Comparison of ENCODE assay signal across 25 cellular contexts in genomic region chr20:62225820-62226635, GRCh38. TPM values are rescaled to one million over a fixed set of nuclear protein-coding genes. Genes with fewer than 3 reads are reported as not detected.
DNase-seq lines count a peak whose midpoint lies in the region; ATAC-seq, FAIRE-seq and TF ChIP-seq lines count a peak whose summit lies in the region.
"Had no signal": no experiment of that assay in that cellular context is flagged by ENCODE, and none has a peak within 500 bp of the region (broad histone marks: within the 10 kb centered on the region; RNA-seq: fewer than 3 reads in every experiment).

No MANE protein-coding gene starts in this region.

- H3K4me2 ChIP-seq in HepG2 (ENCODE audit: low read depth, low read length) = no peak overlapping the region
- no peak overlapping the region for H3K4me2 ChIP-seq in neuronal stem cell (ENCODE audit: insufficient read depth, low read length, poor library complexity, severe bottlenecking)
- H3K4me2 ChIP-seq: A549 had no signal

- peak overlapping the region; percentile 76 for H3K18ac ChIP-seq in neuronal stem cell (ENCODE audit: low read length)

- no peak overlapping the region for H3K23ac ChIP-seq in neuronal stem cell (ENCODE audit: low read depth, low read length, poor library complexity)

- no peak overlapping the region for H2AK5ac ChIP-seq in neuronal stem cell (ENCODE audit: low read depth, low read length)

- CTCF ChIA-PET in HepG2 (lab: Yijun Ruan, JAX; ENCODE audit: low intra/inter-chr PET ratio, low total read pairs) = no interaction called here

- H3K4me3 ChIP-seq in HepG2 (replicated peaks in 1 of 3; ENCODE audit: insufficient read depth in 1 of 3, low read depth in 2 of 3, low read length in 3 of 3) (no peak overlapping the region), right lobe of liver (no peak overlapping the region), neuronal stem cell (ENCODE audit: low read length in 2 of 2) (no peak overlapping the region)
- H3K4me3 ChIP-seq: A549, GM23248 had no signal

- H4K20me1 ChIP-seq in HepG2 (ENCODE audit: insufficient read depth, low read length) = peaks cover 20% of the 10 kb centered on the region; the same call in 1 of the 2 replicates

- no peak overlapping the region for H2BK5ac ChIP-seq in neuronal stem cell (ENCODE audit: low read length)

- no peak for TF ChIP-seq POLR2A in HepG2 (IDR thresholded peaks at IDR 0.05; ENCODE audit: insufficient read depth in 1 of 2, low read depth in 2 of 2, low read length in 2 of 2)
- TF ChIP-seq POLR2A in right lobe of liver (IDR thresholded peaks at IDR 0.05) = no peak

- H4K8ac ChIP-seq in neuronal stem cell (ENCODE audit: low read depth, low read length) = no peak overlapping the region

- 33% methylated on average over 17 of the region's 17 CpGs for whole genome bisulfite sequencing in HepG2 (ENCODE audit: low lambda C conversion rate)
- WGBS in right lobe of liver (ENCODE audit: insufficient coverage, low coverage, low lambda C conversion rate, missing lambda C conversion rate) = 68% methylated on average over 9 of the region's 17 CpGs
- no CpG with 5 or more reads among the region's 17 CpGs for WGBS in neuronal stem cell (ENCODE audit: extremely low coverage in 2 of 2, insufficient read length in 2 of 2, insufficient replicate concordance in 1 of 2), 2 donors

- H3K9ac ChIP-seq in HepG2 (ENCODE audit: insufficient read depth, low read depth, low read length) (no peak overlapping the region), neuronal stem cell (ENCODE audit: low read depth, low read length, poor library complexity) (no peak overlapping the region)
- H3K9ac ChIP-seq: GM23248 had no signal

- ATAC-seq in HepG2 (no peak), right lobe of liver (no peak), esophagus mucosa (no peak), HG03342 (IDR thresholded peaks at IDR 0.05; ENCODE audit: unreplicated experiment) (no peak), GM18520 (IDR thresholded peaks at IDR 0.05; ENCODE audit: unreplicated experiment) (no peak)
- ATAC-seq: CD8-positive, alpha-beta T cell; HCT116 had no signal

- H2BK12ac ChIP-seq in neuronal stem cell (ENCODE audit: low read length) = no peak overlapping the region

- no peak for TF ChIP-seq EP300 in HepG2 (IDR thresholded peaks at IDR 0.05; ENCODE audit: low read depth in 2 of 2, low read length in 2 of 2)
- no peak for TF ChIP-seq EP300 in HepG2 (CRISPR knock-in tag; IDR thresholded peaks at IDR 0.05; ENCODE audit: borderline replicate concordance)

- FAIRE-seq in HepG2 (lab: Jason Lieb, UNC) = no peak
- FAIRE-seq in HTR-8/SVneo (lab: Jason Lieb, UNC) = peak; percentile 79
- FAIRE-seq: A549, G401.6, GM12892, GM19239 had no signal

- POLR2A ChIA-PET in HepG2 (lab: Yijun Ruan, JAX) = no interaction called here

- H3K14ac ChIP-seq in neuronal stem cell (ENCODE audit: low read length) = no peak overlapping the region

- H3K9me3 ChIP-seq in HepG2 (ENCODE audit: low read length) (no peaks in the 10 kb centered on the region), right lobe of liver (no peaks in the 10 kb centered on the region), neuronal stem cell (replicated peaks in 1 of 2; ENCODE audit: control insufficient read depth in 2 of 2, insufficient read depth in 1 of 2, low read depth in 1 of 2, low read length in 2 of 2) (peaks cover 0 to 7% of the 10 kb centered on the region in 2 donors)
- H3K9me3 ChIP-seq: A549, BE2C had no signal

- H2BK120ac ChIP-seq in neuronal stem cell (ENCODE audit: low read depth, low read length) = no peak overlapping the region

- H3K27me3 ChIP-seq in HepG2 (ENCODE audit: control insufficient read depth in 1 of 2, insufficient read depth in 2 of 2, low read length in 2 of 2) = peaks cover 51 to 82% of the 10 kb centered on the region in 2 experiments
- no peaks in the 10 kb centered on the region for H3K27me3 ChIP-seq in right lobe of liver
- H3K27me3 ChIP-seq in neuronal stem cell (ENCODE audit: control insufficient read depth in 3 of 3, insufficient read depth in 3 of 3, low read depth in 1 of 3, low read length in 3 of 3) = peaks cover 2 to 69% (median 11%) of the 10 kb centered on the region in 3 experiments

- H2BK15ac ChIP-seq in neuronal stem cell (ENCODE audit: low read length) = no peak overlapping the region

- in situ Hi-C loops in HepG2 (cut with HindIII; ENCODE audit: extremely low pct_ligation_motif_present, low pct_unique_long_range_greater_than_20kb) = no loop called here

- no peaks in the 10 kb centered on the region for H3K36me3 ChIP-seq in HepG2 (replicated peaks in 1 of 2; ENCODE audit: control insufficient read depth in 1 of 2, insufficient read depth in 2 of 2, low read length in 2 of 2)
- no peaks in the 10 kb centered on the region for H3K36me3 ChIP-seq in right lobe of liver
- no peaks in the 10 kb centered on the region for H3K36me3 ChIP-seq in neuronal stem cell (replicated peaks in 1 of 2; ENCODE audit: control insufficient read depth in 2 of 2, insufficient read depth in 2 of 2, low read length in 2 of 2)
- H3K36me3 ChIP-seq: BE2C had no signal

- no peaks in the 10 kb centered on the region for H3K79me1 ChIP-seq in neuronal stem cell (ENCODE audit: low read depth, low read length)

- H3K79me2 ChIP-seq in HepG2 (ENCODE audit: insufficient read depth, low read length) = no peaks in the 10 kb centered on the region

- no peak for TF ChIP-seq RAD21 in HepG2 (CRISPR knock-in tag; IDR thresholded peaks at IDR 0.05)

- intact Hi-C loops in HepG2 (cut with micrococcal nuclease; ENCODE audit: unreplicated experiment) (no loop called here), right lobe of liver (cut with DNase I) (no loop called here)

- H4K91ac ChIP-seq in neuronal stem cell (ENCODE audit: low read depth, low read length, poor library complexity) = no peak overlapping the region

- H3K4ac ChIP-seq in neuronal stem cell (ENCODE audit: low read length) = no peak overlapping the region

- BruUV-seq in HepG2 (replicated peaks; lab: Mats Ljungman, UMichigan) = no TSS peak

- no peak for DNase-seq in HepG2 (ENCODE audit: low spot score)
- no peak for DNase-seq in right lobe of liver
- no peak for DNase-seq in HTR-8/SVneo (ENCODE audit: insufficient read length, low spot score)
- DNase-seq in neuronal stem cell (ENCODE audit: low spot score) = no peak
- DNase-seq: 8988T; ACHN; AML-193; BE2C; Caco-2; CD4-positive, CD25-positive, alpha-beta regulatory T cell; CD8-positive, alpha-beta T cell; DMS153; DND-41; GM23248; H9; HFFc6 had no signal

- H3K4me1 ChIP-seq in HepG2 (ENCODE audit: insufficient read depth, low read length) (peaks cover 24% of the 10 kb centered on the region), right lobe of liver (no peaks in the 10 kb centered on the region), neuronal stem cell (ENCODE audit: control insufficient read depth in 2 of 2, insufficient read depth in 1 of 2, low read depth in 1 of 2, low read length in 2 of 2) (peaks cover 9 to 11% of the 10 kb centered on the region in 2 donors)
- H3K4me1 ChIP-seq: A549 had no signal

- H3K27ac ChIP-seq in HepG2 (ENCODE audit: extremely low read length, insufficient read depth, low read length) (no peak overlapping the region), right lobe of liver (no peak overlapping the region), neuronal stem cell (replicated peaks; ENCODE audit: low read length) (no peak overlapping the region)
- H3K27ac ChIP-seq: A549, GM23248 had no signal

- TF ChIP-seq CTCF in HepG2 (CRISPR knock-in tag; IDR thresholded peaks at IDR 0.05) (no peak), right lobe of liver (IDR thresholded peaks at IDR 0.05) (no peak)

- H2AFZ ChIP-seq in HepG2 (ENCODE audit: low read length) (no peak overlapping the region), neuronal stem cell (ENCODE audit: low read length) (no peak overlapping the region)
- H2AFZ ChIP-seq: GM23248 had no signal

RNA-seq across cellular contexts. Expression of gene HRH3, which starts 6.0 kb away (rescaled TPM):
- total RNA-seq in HepG2 (2016; rRNA removed; fragmentation: Illumina TruSeq; extraction: Trizol) (0.10 and 0.18 TPM in 2 replicates), right lobe of liver (not detected), esophagus mucosa (not detected)
- 0.10 TPM in 1 of 2 replicates, not detected in the other for total RNA-seq in HepG2 (2016; cell fraction: cytosol; rRNA removed; fragmentation: Illumina TruSeq; extraction: Trizol; ENCODE audit: low read depth)
- 0.06 TPM in 1 of 2 replicates, not detected in the other for total RNA-seq in HepG2 (2016; cell fraction: insoluble cytoplasmic fraction; rRNA removed; fragmentation: Illumina TruSeq; extraction: Trizol)
- total RNA-seq in HepG2 (2016; cell fraction: membrane; rRNA removed; fragmentation: Illumina TruSeq; extraction: Trizol) = 0.12 and 0.14 TPM in 2 replicates
- total RNA-seq in HepG2 (2016; cell fraction: nucleus; rRNA removed; fragmentation: Illumina TruSeq; extraction: Trizol) = not detected in 2 replicates
- not detected in 2 replicates for polyA plus RNA-seq in HepG2 (2011; rRNA removed)
- polyA plus RNA-seq in HepG2 (2011; cell fraction: cytosol; rRNA removed) = not detected in 2 replicates
- not detected in 2 replicates for polyA plus RNA-seq in HepG2 (2011; cell fraction: nucleus; rRNA removed)
- polyA plus RNA-seq in HepG2 (2012) = 0.08 TPM in 1 of 2 replicates, not detected in the other
- 0.08 TPM in 1 of 2 replicates, not detected in the other for polyA plus RNA-seq in HepG2 (2016; cell fraction: cytosol; fragmentation: Illumina TruSeq; extraction: Trizol; ENCODE audit: low read depth)
- polyA plus RNA-seq in HepG2 (2016; cell fraction: insoluble cytoplasmic fraction; fragmentation: Illumina TruSeq; extraction: Trizol; ENCODE audit: low read depth) = 0.34 TPM in 1 of 2 replicates, not detected in the other
- 0.17 TPM in 2 replicates for polyA plus RNA-seq in HepG2 (2016; cell fraction: membrane; fragmentation: Illumina TruSeq; extraction: Trizol; ENCODE audit: low read depth)
- polyA plus RNA-seq in HepG2 (2016; cell fraction: nucleus; fragmentation: Illumina TruSeq; extraction: Trizol; ENCODE audit: insufficient read depth, low read depth) = not detected in 2 replicates
- polyA minus RNA-seq in HepG2 (2011; rRNA and poly(A)+ RNA removed; ENCODE audit: low replicate concordance) = not detected in 2 replicates
- not detected in 2 replicates for polyA minus RNA-seq in HepG2 (2011; cell fraction: cytosol; rRNA and poly(A)+ RNA removed)
- not detected in 2 replicates for polyA minus RNA-seq in HepG2 (2011; cell fraction: nucleus; rRNA and poly(A)+ RNA removed)
- 1.4 TPM for polyA plus RNA-seq in neuronal stem cell (2013, experiment 1 of 2)
- polyA plus RNA-seq in neuronal stem cell (2013, experiment 2 of 2) = 1.4 TPM
- total RNA-seq: Caco-2; CD4-positive, CD25-positive, alpha-beta regulatory T cell; CD8-positive, alpha-beta T cell; GM23248; H4; HFFc6 had no signal
- polyA plus RNA-seq: A549; CD4-positive, CD25-positive, alpha-beta regulatory T cell; GM23248 had no signal

RNA-seq across cellular contexts. Expression of gene OSBPL2, which starts 12.3 kb away (rescaled TPM):
- 37.4 and 41.5 TPM in 2 replicates for total RNA-seq in HepG2 (2016; rRNA removed; fragmentation: Illumina TruSeq; extraction: Trizol)
- 19.3 and 19.7 TPM in 2 replicates for total RNA-seq in HepG2 (2016; cell fraction: cytosol; rRNA removed; fragmentation: Illumina TruSeq; extraction: Trizol; ENCODE audit: low read depth)
- total RNA-seq in HepG2 (2016; cell fraction: insoluble cytoplasmic fraction; rRNA removed; fragmentation: Illumina TruSeq; extraction: Trizol) = 37.3 and 39.8 TPM in 2 replicates
- 18.5 and 19.9 TPM in 2 replicates for total RNA-seq in HepG2 (2016; cell fraction: membrane; rRNA removed; fragmentation: Illumina TruSeq; extraction: Trizol)
- total RNA-seq in HepG2 (2016; cell fraction: nucleus; rRNA removed; fragmentation: Illumina TruSeq; extraction: Trizol) = 31.6 and 31.7 TPM in 2 replicates
- polyA plus RNA-seq in HepG2 (2011; rRNA removed) = 18.5 and 20.5 TPM in 2 replicates
- 11.8 and 12.2 TPM in 2 replicates for polyA plus RNA-seq in HepG2 (2011; cell fraction: cytosol; rRNA removed)
- polyA plus RNA-seq in HepG2 (2011; cell fraction: nucleus; rRNA removed) = 64.3 and 72.2 TPM in 2 replicates
- polyA plus RNA-seq in HepG2 (2012) = 29.8 and 30.8 TPM in 2 replicates
- polyA plus RNA-seq in HepG2 (2016; cell fraction: cytosol; fragmentation: Illumina TruSeq; extraction: Trizol; ENCODE audit: low read depth) = 3.5 and 4.8 TPM in 2 replicates
- 31.7 and 35.2 TPM in 2 replicates for polyA plus RNA-seq in HepG2 (2016; cell fraction: insoluble cytoplasmic fraction; fragmentation: Illumina TruSeq; extraction: Trizol; ENCODE audit: low read depth)
- 9.5 and 9.7 TPM in 2 replicates for polyA plus RNA-seq in HepG2 (2016; cell fraction: membrane; fragmentation: Illumina TruSeq; extraction: Trizol; ENCODE audit: low read depth)
- polyA plus RNA-seq in HepG2 (2016; cell fraction: nucleus; fragmentation: Illumina TruSeq; extraction: Trizol; ENCODE audit: insufficient read depth, low read depth) = 69.1 and 71.6 TPM in 2 replicates
- polyA minus RNA-seq in HepG2 (2011; rRNA and poly(A)+ RNA removed; ENCODE audit: low replicate concordance) = 28.3 and 39.1 TPM in 2 replicates
- 11.3 and 14.2 TPM in 2 replicates for polyA minus RNA-seq in HepG2 (2011; cell fraction: cytosol; rRNA and poly(A)+ RNA removed)
- polyA minus RNA-seq in HepG2 (2011; cell fraction: nucleus; rRNA and poly(A)+ RNA removed) = 62.2 and 69.3 TPM in 2 replicates
- total RNA-seq in right lobe of liver = 10 to 100 TPM; 15.6 to 27.8 (median 21.2) TPM
- polyA plus RNA-seq in neuronal stem cell (2013, experiment 1 of 2) = 23.2 TPM
- 23.6 TPM for polyA plus RNA-seq in neuronal stem cell (2013, experiment 2 of 2)
- total RNA-seq in esophagus mucosa = 58.5 TPM

RNA-seq across cellular contexts. Expression of gene MTG2, which starts 43.2 kb away (rescaled TPM):
- total RNA-seq in HepG2 (2016; rRNA removed; fragmentation: Illumina TruSeq; extraction: Trizol) (31.3 and 37.8 TPM in 2 replicates), right lobe of liver (10 to 100 TPM; 27.0 to 45.6 (median 31.8) TPM), esophagus mucosa (20.2 TPM)
- 14.9 and 15.3 TPM in 2 replicates for total RNA-seq in HepG2 (2016; cell fraction: cytosol; rRNA removed; fragmentation: Illumina TruSeq; extraction: Trizol; ENCODE audit: low read depth)
- 30.0 and 35.2 TPM in 2 replicates for total RNA-seq in HepG2 (2016; cell fraction: insoluble cytoplasmic fraction; rRNA removed; fragmentation: Illumina TruSeq; extraction: Trizol)
- total RNA-seq in HepG2 (2016; cell fraction: membrane; rRNA removed; fragmentation: Illumina TruSeq; extraction: Trizol) = 20.4 and 23.8 TPM in 2 replicates
- total RNA-seq in HepG2 (2016; cell fraction: nucleus; rRNA removed; fragmentation: Illumina TruSeq; extraction: Trizol) = 23.8 and 28.4 TPM in 2 replicates
- polyA plus RNA-seq in HepG2 (2011; rRNA removed) = 20.4 and 22.5 TPM in 2 replicates
- polyA plus RNA-seq in HepG2 (2011; cell fraction: cytosol; rRNA removed) = 19.5 and 23.4 TPM in 2 replicates
- polyA plus RNA-seq in HepG2 (2011; cell fraction: nucleus; rRNA removed) = 31.1 and 31.2 TPM in 2 replicates
- 21.4 and 26.9 TPM in 2 replicates for polyA plus RNA-seq in HepG2 (2012)
- polyA plus RNA-seq in HepG2 (2016; cell fraction: cytosol; fragmentation: Illumina TruSeq; extraction: Trizol; ENCODE audit: low read depth) = 13.5 and 13.6 TPM in 2 replicates
- polyA plus RNA-seq in HepG2 (2016; cell fraction: insoluble cytoplasmic fraction; fragmentation: Illumina TruSeq; extraction: Trizol; ENCODE audit: low read depth) = 33.7 and 36.3 TPM in 2 replicates
- 18.0 and 19.8 TPM in 2 replicates for polyA plus RNA-seq in HepG2 (2016; cell fraction: membrane; fragmentation: Illumina TruSeq; extraction: Trizol; ENCODE audit: low read depth)
- polyA plus RNA-seq in HepG2 (2016; cell fraction: nucleus; fragmentation: Illumina TruSeq; extraction: Trizol; ENCODE audit: insufficient read depth, low read depth) = 87.6 and 92.7 TPM in 2 replicates
- polyA minus RNA-seq in HepG2 (2011; rRNA and poly(A)+ RNA removed; ENCODE audit: low replicate concordance) = 27.2 and 36.2 TPM in 2 replicates
- 13.0 and 15.4 TPM in 2 replicates for polyA minus RNA-seq in HepG2 (2011; cell fraction: cytosol; rRNA and poly(A)+ RNA removed)
- 16.7 and 20.9 TPM in 2 replicates for polyA minus RNA-seq in HepG2 (2011; cell fraction: nucleus; rRNA and poly(A)+ RNA removed)
- polyA plus RNA-seq in neuronal stem cell (2013, experiment 1 of 2) = 24.2 TPM
- 25.1 TPM for polyA plus RNA-seq in neuronal stem cell (2013, experiment 2 of 2)
